Comparison of ENCODE assay signal across 17 cellular contexts in the genomic region with DNA sequence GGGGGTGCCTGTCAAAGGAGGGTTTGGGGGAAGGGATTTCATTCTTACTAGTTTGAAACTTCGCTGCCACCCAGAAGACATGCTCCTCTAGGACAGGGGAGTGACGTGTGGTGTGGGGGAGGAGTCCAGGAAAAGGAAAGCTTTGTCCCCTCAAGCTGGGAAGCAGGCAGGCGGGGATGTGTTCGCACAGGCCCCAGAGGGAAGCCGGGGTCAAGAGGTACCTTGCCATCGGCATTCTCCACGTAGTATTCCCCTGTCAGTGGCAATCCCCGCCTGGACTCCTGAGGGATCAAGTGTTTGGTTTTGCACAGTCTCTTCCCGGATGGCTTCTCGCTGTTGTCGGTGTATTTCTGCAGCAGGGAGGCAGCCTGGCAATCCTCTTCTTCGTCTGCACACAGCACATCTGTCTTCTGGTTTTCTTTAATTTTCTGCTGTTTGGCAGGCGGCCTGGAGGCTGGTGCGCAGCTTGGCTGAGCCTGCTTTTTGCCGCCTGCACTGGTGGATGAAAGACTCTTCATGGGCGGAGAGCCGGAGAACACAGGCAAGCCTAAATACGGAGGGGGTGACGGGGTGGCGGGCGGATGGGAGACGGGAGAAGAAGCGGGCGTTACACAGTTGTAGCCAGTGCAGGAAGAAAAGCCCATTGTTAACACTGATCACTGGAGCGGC. TPM values are rescaled to one million over a fixed set of nuclear protein-coding genes. Genes with fewer than 3 reads are reported as not detected.
DNase-seq lines count a peak whose midpoint lies in the region; ATAC-seq and TF ChIP-seq lines count a peak whose summit lies in the region.
"Had no signal": no experiment of that assay in that cellular context is flagged by ENCODE, and none has a peak within 500 bp of the region (broad histone marks: within the 10 kb centered on the region; RNA-seq: fewer than 3 reads in every experiment).

No MANE protein-coding gene starts in this region.

- peaks cover 0 to 3% (median 0%) of the 10 kb centered on the region in 3 donors for H3K27me3 ChIP-seq in stomach
- H3K27me3 ChIP-seq: transverse colon had no signal

- POLR2A ChIA-PET in activated naive CD8-positive, alpha-beta T cell treated with anti-CD3 and anti-CD28 coated beads, Interleukin-2, amount 10 ng/mL, durations not matched to agents 7 days and 5 days (lab: Charles Lee) = interaction anchor here (0.9 to 2.5 kb wide), 4 partner anchors 34 to 49 kb away, joined by 3 to 10 read pairs (median 6); a partner anchor contains a TSS

- no peak for DNase-seq in activated naive CD8-positive, alpha-beta T cell treated with anti-CD3 and anti-CD28 coated beads, Interleukin-2, amount 10 ng/mL, durations not matched to agents 7 days and 5 days
- DNase-seq in activated naive CD8-positive, alpha-beta T cell treated with anti-CD3 and anti-CD28 coated beads, Interleukin-2, amount 50 U/mL, for 24 hours = no peak
- DNase-seq in central memory CD8-positive, alpha-beta T cell (ENCODE audit: low spot score in 2 of 2) = no peak
- DNase-seq in midbrain (lab: John Stamatoyannopoulos, UW) = peak; percentile 33
- DNase-seq in DMS114 treated with DMSO at 0.1 percent for 48 hours (lab: John Stamatoyannopoulos, UW; ENCODE audit: unreplicated experiment) = no peak
- no peak for DNase-seq in stomach
- DNase-seq: activated CD4-positive, CD25-positive, alpha-beta regulatory T cell treated with anti-CD3 and anti-CD28 coated beads, Interleukin-2, amount 50 U/mL, for 72 hours; activated CD8-positive, alpha-beta memory T cell treated with anti-CD3 and anti-CD28 coated beads, Interleukin-2, amount 50 U/mL, for 48 hours; cerebellar nuclear complex; heart right ventricle; Kasumi-1; NCI-H1436 treated with DMSO at 0.1 percent for 48 hours; transverse colon had no signal

- ATAC-seq in activated naive CD8-positive, alpha-beta T cell treated with anti-CD3 and anti-CD28 coated beads, Interleukin-2, amount 10 ng/mL, durations not matched to agents 7 days and 5 days (ENCODE audit: low read depth) = no peak
- ATAC-seq in activated naive CD8-positive, alpha-beta T cell treated with anti-CD3 and anti-CD28 coated beads, Interleukin-2, amount 50 U/mL, for 24 hours = no peak
- no peak for ATAC-seq in central memory CD8-positive, alpha-beta T cell (replicated peaks; ENCODE audit: extremely low read depth, poor library complexity, severe bottlenecking)
- ATAC-seq in activated T-helper 17 cell treated with anti-CD3 and anti-CD28 coated beads, Interleukin-2, amount 50 U/mL, for 72 hours (replicated peaks) = no peak
- ATAC-seq: heart right ventricle had no signal

- peak overlapping the region; percentile 58 for H3K27ac Mint-ChIP-seq in activated naive CD8-positive, alpha-beta T cell treated with anti-CD3 and anti-CD28 coated beads, Interleukin-2, amount 10 ng/mL, durations not matched to agents 7 days and 5 days
- H3K27ac Mint-ChIP-seq in activated naive CD8-positive, alpha-beta T cell treated with anti-CD3 and anti-CD28 coated beads, Interleukin-2, amount 50 U/mL, for 24 hours = no peak overlapping the region
- peak overlapping the region; percentile 65 for H3K27ac Mint-ChIP-seq in central memory CD8-positive, alpha-beta T cell (ENCODE audit: low read depth)
- H3K27ac Mint-ChIP-seq in activated T-helper 17 cell treated with anti-CD3 and anti-CD28 coated beads, Interleukin-2, amount 50 U/mL, for 72 hours = no peak overlapping the region

- no peaks in the 10 kb centered on the region for H3K9me3 Mint-ChIP-seq in activated naive CD8-positive, alpha-beta T cell treated with anti-CD3 and anti-CD28 coated beads, Interleukin-2, amount 10 ng/mL, durations not matched to agents 7 days and 5 days
- no peaks in the 10 kb centered on the region for H3K9me3 Mint-ChIP-seq in activated naive CD8-positive, alpha-beta T cell treated with anti-CD3 and anti-CD28 coated beads, Interleukin-2, amount 50 U/mL, for 24 hours
- no peaks in the 10 kb centered on the region for H3K9me3 Mint-ChIP-seq in central memory CD8-positive, alpha-beta T cell
- no peaks in the 10 kb centered on the region for H3K9me3 Mint-ChIP-seq in activated T-helper 17 cell treated with anti-CD3 and anti-CD28 coated beads, Interleukin-2, amount 50 U/mL, for 72 hours
- H3K9me3 Mint-ChIP-seq: T-cell had no signal

- H3K27me3 Mint-ChIP-seq in activated naive CD8-positive, alpha-beta T cell treated with anti-CD3 and anti-CD28 coated beads, Interleukin-2, amount 10 ng/mL, durations not matched to agents 7 days and 5 days = no peaks in the 10 kb centered on the region
- no peaks in the 10 kb centered on the region for H3K27me3 Mint-ChIP-seq in activated naive CD8-positive, alpha-beta T cell treated with anti-CD3 and anti-CD28 coated beads, Interleukin-2, amount 50 U/mL, for 24 hours
- H3K27me3 Mint-ChIP-seq in central memory CD8-positive, alpha-beta T cell = no peaks in the 10 kb centered on the region
- H3K27me3 Mint-ChIP-seq in activated T-helper 17 cell treated with anti-CD3 and anti-CD28 coated beads, Interleukin-2, amount 50 U/mL, for 72 hours = no peaks in the 10 kb centered on the region
- H3K27me3 Mint-ChIP-seq: activated naive CD8-positive, alpha-beta T cell had no signal

- no peaks in the 10 kb centered on the region for H3K9me3 ChIP-seq in stomach
- H3K9me3 ChIP-seq: heart right ventricle, transverse colon had no signal

- H3K4me1 ChIP-seq in stomach = peaks cover 0 to 5% (median 2%) of the 10 kb centered on the region in 4 donors

- H3K36me3 ChIP-seq in stomach = peaks cover 23 to 72% (median 55%) of the 10 kb centered on the region in 4 donors
- H3K36me3 ChIP-seq: transverse colon had no signal

- no peak overlapping the region for H3K4me3 Mint-ChIP-seq in activated naive CD8-positive, alpha-beta T cell treated with anti-CD3 and anti-CD28 coated beads, Interleukin-2, amount 10 ng/mL, durations not matched to agents 7 days and 5 days
- no peak overlapping the region for H3K4me3 Mint-ChIP-seq in activated naive CD8-positive, alpha-beta T cell treated with anti-CD3 and anti-CD28 coated beads, Interleukin-2, amount 50 U/mL, for 24 hours
- H3K4me3 Mint-ChIP-seq in central memory CD8-positive, alpha-beta T cell = no peak overlapping the region
- H3K4me3 Mint-ChIP-seq in activated T-helper 17 cell treated with anti-CD3 and anti-CD28 coated beads, Interleukin-2, amount 50 U/mL, for 72 hours = no peak overlapping the region

- no peak for TF ChIP-seq POLR2A in stomach (IDR thresholded peaks at IDR 0.05)

- no peak for TF ChIP-seq CTCF in stomach (IDR thresholded peaks at IDR 0.05)

- peaks cover 13% of the 10 kb centered on the region for H3K36me3 Mint-ChIP-seq in activated naive CD8-positive, alpha-beta T cell treated with anti-CD3 and anti-CD28 coated beads, Interleukin-2, amount 10 ng/mL, durations not matched to agents 7 days and 5 days
- peaks cover 26% of the 10 kb centered on the region for H3K36me3 Mint-ChIP-seq in activated naive CD8-positive, alpha-beta T cell treated with anti-CD3 and anti-CD28 coated beads, Interleukin-2, amount 50 U/mL, for 24 hours (ENCODE audit: low read depth)
- peaks cover 24% of the 10 kb centered on the region for H3K36me3 Mint-ChIP-seq in central memory CD8-positive, alpha-beta T cell (ENCODE audit: insufficient read depth)
- peaks cover 99% of the 10 kb centered on the region for H3K36me3 Mint-ChIP-seq in activated T-helper 17 cell treated with anti-CD3 and anti-CD28 coated beads, Interleukin-2, amount 50 U/mL, for 72 hours (ENCODE audit: low read depth)
- H3K36me3 Mint-ChIP-seq: activated naive CD8-positive, alpha-beta T cell had no signal

- intact Hi-C loops in stomach (cut with DNase I; ENCODE audit: low total_unique reads) = no loop called here

- peaks cover 49% of the 10 kb centered on the region for H3K4me1 Mint-ChIP-seq in activated naive CD8-positive, alpha-beta T cell treated with anti-CD3 and anti-CD28 coated beads, Interleukin-2, amount 10 ng/mL, durations not matched to agents 7 days and 5 days
- H3K4me1 Mint-ChIP-seq in activated naive CD8-positive, alpha-beta T cell treated with anti-CD3 and anti-CD28 coated beads, Interleukin-2, amount 50 U/mL, for 24 hours = peaks cover 45% of the 10 kb centered on the region
- peaks cover 18% of the 10 kb centered on the region for H3K4me1 Mint-ChIP-seq in central memory CD8-positive, alpha-beta T cell
- peaks cover 13% of the 10 kb centered on the region for H3K4me1 Mint-ChIP-seq in activated T-helper 17 cell treated with anti-CD3 and anti-CD28 coated beads, Interleukin-2, amount 50 U/mL, for 72 hours

- H3K27ac ChIP-seq in temporal lobe (ENCODE audit: low read depth, low read length) (peak overlapping the region; percentile 27), stomach (peak overlapping the region in 1 of 5 donors; percentile 46)
- H3K27ac ChIP-seq: heart right ventricle had no signal

- no peak for TF ChIP-seq EP300 in stomach (IDR thresholded peaks at IDR 0.05)

- H3K4me3 ChIP-seq in stomach = no peak overlapping the region
- H3K4me3 ChIP-seq: heart right ventricle, transverse colon had no signal

- 71 to 85% (median 76%) methylated on average over 19 to 25 of the region's 25 CpGs for WGBS in stomach, 5 donors

RNA-seq across cellular contexts. Expression of a gene that starts 35.1 kb away (rescaled TPM):
- 10 to 100 TPM; 44.7 to 46.4 TPM for total RNA-seq in activated naive CD8-positive, alpha-beta T cell treated with anti-CD3 and anti-CD28 coated beads, Interleukin-2, amount 10 ng/mL, durations not matched to agents 7 days and 5 days
- total RNA-seq in temporal lobe (36.1 TPM), stomach (10 to 100 TPM; 11.0 to 45.5 (median 34.8) TPM)
- total RNA-seq in activated T-helper 17 cell treated with anti-CD3 and anti-CD28 coated beads, Interleukin-2, amount 50 U/mL, for 72 hours = 10 to 100 TPM; 38.9 to 63.2 TPM
- 10 to 100 TPM in 1 of 3 donors, 1 to 10 TPM in 2; 4.4 to 11.8 (median 5.0) TPM for polyA plus RNA-seq in stomach

Comparison
In these comparisons a context has a peak if more than half of its experiments do, and no peak if none do; other contexts are left out.
1. H3K27ac Mint-ChIP-seq: peak in activated naive CD8-positive, alpha-beta T cell treated with anti-CD3 and anti-CD28 coated beads, Interleukin-2, amount 10 ng/mL, durations not matched to agents 7 days and 5 days (single experiment) and central memory CD8-positive, alpha-beta T cell (single experiment); none in activated naive CD8-positive, alpha-beta T cell treated with anti-CD3 and anti-CD28 coated beads, Interleukin-2, amount 50 U/mL, for 24 hours (single experiment) and activated T-helper 17 cell treated with anti-CD3 and anti-CD28 coated beads, Interleukin-2, amount 50 U/mL, for 72 hours (single experiment).